20 cellular contexts compared by ENCODE assay signal in the genomic region with DNA sequence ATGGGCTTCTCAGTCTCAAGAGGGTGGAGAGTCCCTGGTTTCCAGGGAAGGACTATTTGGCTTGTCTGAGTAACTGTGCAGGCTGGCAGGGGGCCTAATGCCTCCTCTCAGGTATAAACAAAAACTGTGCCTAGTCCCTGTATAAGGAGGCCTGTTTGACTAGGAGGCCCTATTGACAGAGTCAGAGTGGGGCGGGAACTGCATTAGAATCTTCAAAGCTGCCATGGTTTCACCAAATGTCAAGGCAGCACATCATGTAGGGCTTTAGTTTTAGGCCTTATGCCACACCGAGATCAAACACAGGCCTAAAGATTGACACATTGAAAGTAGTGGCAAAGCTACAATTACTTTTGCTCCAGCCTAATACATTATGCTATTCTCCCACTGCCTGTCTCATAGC.
"Had no signal": no experiment of that assay in that cellular context is flagged by ENCODE, and none has a peak within 500 bp of the region (broad histone marks: within the 10 kb centered on the region; RNA-seq: fewer than 3 reads in every experiment).

No MANE protein-coding gene starts in this region.

- H3K4me1 Mint-ChIP-seq: T-helper 17 cell had no signal

- H3K4me3 Mint-ChIP-seq: T-helper 17 cell had no signal

- H3K27ac Mint-ChIP-seq: T-helper 17 cell had no signal

- DNase-seq: KBM-7; NCI-H1092; NCI-H1105 treated with DMSO at 0.1 percent for 48 hours; NCI-H1417 treated with DMSO at 0.1 percent for 48 hours; NCI-H146; NCI-H1694 treated with DMSO at 0.1 percent for 48 hours; NCI-H1930; NCI-H226; NCI-H446; NCI-H510A; NCI-H526 treated with DMSO at 0.1 percent for 48 hours; NCI-H748 treated with DMSO at 0.1 percent for 48 hours; NK-92 treated with Interleukin-12 subunit alpha and Interleukin-12 subunit beta, amount 100 ng/mL, for 24 hours; PC-3; SHP77; T-helper 1 cell; T-helper 17 cell had no signal

- H3K27ac ChIP-seq: RWPE1 had no signal

- ATAC-seq: Panc1, PC-3, SK-N-SH treated with all-trans-retinoic acid at 6 μM for 48 hours, T-helper 17 cell had no signal
